Comparison of ENCODE assay signal across 7 cellular contexts in genomic region chr2:231714639-231715498, GRCh38. TPM values are rescaled to one million over a fixed set of nuclear protein-coding genes. Genes with fewer than 3 reads are reported as not detected.
DNase-seq lines count a peak whose midpoint lies in the region; ATAC-seq, FAIRE-seq and TF ChIP-seq lines count a peak whose summit lies in the region.

No MANE protein-coding gene starts in this region.

- no peak for ATAC-seq in GM19397 (IDR thresholded peaks at IDR 0.05; ENCODE audit: unreplicated experiment)

- H3K4me3 ChIP-seq in astrocyte (ENCODE audit: insufficient read depth, low read depth, low read length): no peak overlapping the region

- peak overlapping the region; percentile 68 for H3K4me2 ChIP-seq in astrocyte (ENCODE audit: low read length)

- H3K4me1 ChIP-seq in astrocyte (ENCODE audit: insufficient read depth, low read length): peaks cover 53% of the 10 kb centered on the region

- peaks cover 34% of the 10 kb centered on the region for H3K79me2 ChIP-seq in astrocyte (ENCODE audit: insufficient read depth, low read length)

- H3K36me3 Mint-ChIP-seq in T-helper 2 cell treated with Interferon-gamma antibody and Interleukin-4, amounts not matched to agents 5 μg/mL and 100 μg/mL, for 36 hours (ENCODE audit: low read depth): peaks cover 43% of the 10 kb centered on the region
- H3K36me3 Mint-ChIP-seq in astrocyte (ENCODE audit: low read depth, unreplicated experiment): peaks cover 12% of the 10 kb centered on the region

- H3K9ac ChIP-seq in astrocyte (ENCODE audit: low read length): peak overlapping the region; percentile 50

- no peaks in the 10 kb centered on the region for H3K27me3 ChIP-seq in astrocyte (ENCODE audit: insufficient read depth, low read length)

- no peak for FAIRE-seq in astrocyte (lab: Jason Lieb, UNC)

- H4K20me1 ChIP-seq in astrocyte (ENCODE audit: insufficient read depth, low read length): peaks cover 51% of the 10 kb centered on the region

- peaks cover 28% of the 10 kb centered on the region for H3K4me1 Mint-ChIP-seq in T-helper 2 cell treated with Interferon-gamma antibody and Interleukin-4, amounts not matched to agents 5 μg/mL and 100 μg/mL, for 36 hours (ENCODE audit: low read depth)
- H3K4me1 Mint-ChIP-seq in astrocyte (ENCODE audit: low read depth, unreplicated experiment): peaks cover 41% of the 10 kb centered on the region

- peak overlapping the region; percentile 70 for H3K27ac ChIP-seq in astrocyte (ENCODE audit: low read depth, low read length)

- H3K9me3 ChIP-seq in astrocyte (ENCODE audit: insufficient read depth, low read depth, low read length): no peaks in the 10 kb centered on the region

- H3K27me3 Mint-ChIP-seq in T-helper 2 cell treated with Interferon-gamma antibody and Interleukin-4, amounts not matched to agents 5 μg/mL and 100 μg/mL, for 36 hours (ENCODE audit: low read depth): no peaks in the 10 kb centered on the region
- no peaks in the 10 kb centered on the region for H3K27me3 Mint-ChIP-seq in astrocyte (ENCODE audit: low read depth, unreplicated experiment)

- H2AFZ ChIP-seq in astrocyte (ENCODE audit: low read depth, low read length): no peak overlapping the region

- TF ChIP-seq CTCF in GM12872 (IDR thresholded peaks at IDR 0.05; ENCODE audit: insufficient read depth, low read depth, low read length) (peak; percentile 81), astrocyte (IDR thresholded peaks at IDR 0.05; ENCODE audit: insufficient read depth, low read depth, low read length) (peak; percentile 86)

- DNase-seq in NAMALWA (ENCODE audit: low spot score) (peak; percentile 91), astrocyte (ENCODE audit: low read depth) (no peak), iPS-NIHi11 (ENCODE audit: low spot score) (peak; percentile 73)
- peak; percentile 69 for DNase-seq in T-helper 2 cell treated with Interferon-gamma antibody and Interleukin-4, amounts not matched to agents 5 μg/mL and 100 μg/mL, for 36 hours (ENCODE audit: low spot score)
- DNase-seq in stimulated activated CD4-positive, alpha-beta T cell treated with anti-CD3 and anti-CD28 coated beads, Interleukin-15, amount 100 ng/mL, for 1 hour (ENCODE audit: low read depth in 1 of 2, low spot score in 1 of 2): peak; percentile 56 to 69

- peak overlapping the region; percentile 94 for H3K27ac Mint-ChIP-seq in T-helper 2 cell treated with Interferon-gamma antibody and Interleukin-4, amounts not matched to agents 5 μg/mL and 100 μg/mL, for 36 hours
- H3K27ac Mint-ChIP-seq in astrocyte (ENCODE audit: unreplicated experiment): peak overlapping the region; percentile 41

- H3K9me3 Mint-ChIP-seq in T-helper 2 cell treated with Interferon-gamma antibody and Interleukin-4, amounts not matched to agents 5 μg/mL and 100 μg/mL, for 36 hours: no peaks in the 10 kb centered on the region
- H3K9me3 Mint-ChIP-seq in astrocyte (ENCODE audit: unreplicated experiment): no peaks in the 10 kb centered on the region

- peaks cover 12% of the 10 kb centered on the region for H3K36me3 ChIP-seq in astrocyte (ENCODE audit: insufficient read depth, low read length)

- H3K4me3 Mint-ChIP-seq in T-helper 2 cell treated with Interferon-gamma antibody and Interleukin-4, amounts not matched to agents 5 μg/mL and 100 μg/mL, for 36 hours: no peak overlapping the region
- H3K4me3 Mint-ChIP-seq in astrocyte (ENCODE audit: unreplicated experiment): peak overlapping the region; percentile 35

RNA-seq across cellular contexts. Expression of gene PTMA, which starts 6.5 kb away (rescaled TPM):
- total RNA-seq in astrocyte: 396 and 469 TPM in 2 replicates
